In genomic region chr13:34356686-34357434, GRCh38 we compare ENCODE assay signal across 2 cellular contexts.
TF ChIP-seq lines count a peak whose summit lies in the region.

No MANE protein-coding gene starts in this region.

TF ChIP-seq in IMR-90, 13 proteins besides CTCF, POLR2A, EP300 and RAD21:
- TF ChIP-seq NFE2L2 (IDR thresholded peaks at IDR 0.05; ENCODE audit: low read depth, low read length) (no peak), FOS (IDR thresholded peaks at IDR 0.05; ENCODE audit: low read depth, low read length) (0 out of 2 replicates have a peak, but pooled peaks have one; percentile 34)

TF ChIP-seq in SK-N-SH, 30 proteins besides CTCF, POLR2A, EP300 and RAD21:
- TF ChIP-seq MXI1 (IDR thresholded peaks at IDR 0.05; ENCODE audit: low read depth, low read length) (no peak), IRF3 (IDR thresholded peaks at IDR 0.05; ENCODE audit: low read depth, low read length) (no peak), EZH2phosphoT487 (IDR thresholded peaks at IDR 0.05; ENCODE audit: borderline replicate concordance, low read depth) (no peak), CHD2 (IDR thresholded peaks at IDR 0.05; ENCODE audit: low read length, partially characterized antibody) (no peak), ELF1 (IDR thresholded peaks at IDR 0.05) (no peak), USF2 (IDR thresholded peaks at IDR 0.05; ENCODE audit: borderline replicate concordance, low read depth, low read length) (no peak), NFIC (IDR thresholded peaks at IDR 0.05; ENCODE audit: borderline replicate concordance) (no peak), RCOR1 (IDR thresholded peaks at IDR 0.05; ENCODE audit: low read length) (no peak), MEF2A (IDR thresholded peaks at IDR 0.05; ENCODE audit: borderline replicate concordance, low read depth) (no peak), YY1 (IDR thresholded peaks at IDR 0.05; ENCODE audit: low read depth) (no peak), JUND (IDR thresholded peaks at IDR 0.05) (no peak), TCF12 (IDR thresholded peaks at IDR 0.05) (no peak)
- TF ChIP-seq, protein P1, sequence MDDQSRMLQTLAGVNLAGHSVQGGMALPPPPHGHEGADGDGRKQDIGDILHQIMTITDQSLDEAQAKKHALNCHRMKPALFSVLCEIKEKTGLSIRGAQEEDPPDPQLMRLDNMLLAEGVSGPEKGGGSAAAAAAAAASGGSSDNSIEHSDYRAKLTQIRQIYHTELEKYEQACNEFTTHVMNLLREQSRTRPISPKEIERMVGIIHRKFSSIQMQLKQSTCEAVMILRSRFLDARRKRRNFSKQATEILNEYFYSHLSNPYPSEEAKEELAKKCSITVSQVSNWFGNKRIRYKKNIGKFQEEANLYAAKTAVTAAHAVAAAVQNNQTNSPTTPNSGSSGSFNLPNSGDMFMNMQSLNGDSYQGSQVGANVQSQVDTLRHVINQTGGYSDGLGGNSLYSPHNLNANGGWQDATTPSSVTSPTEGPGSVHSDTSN (IDR thresholded peaks at IDR 0.05) = no peak
- TF ChIP-seq, protein P2, sequence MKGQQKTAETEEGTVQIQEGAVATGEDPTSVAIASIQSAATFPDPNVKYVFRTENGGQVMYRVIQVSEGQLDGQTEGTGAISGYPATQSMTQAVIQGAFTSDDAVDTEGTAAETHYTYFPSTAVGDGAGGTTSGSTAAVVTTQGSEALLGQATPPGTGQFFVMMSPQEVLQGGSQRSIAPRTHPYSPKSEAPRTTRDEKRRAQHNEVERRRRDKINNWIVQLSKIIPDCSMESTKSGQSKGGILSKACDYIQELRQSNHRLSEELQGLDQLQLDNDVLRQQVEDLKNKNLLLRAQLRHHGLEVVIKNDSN (IDR thresholded peaks at IDR 0.05; ENCODE audit: borderline replicate concordance, low read depth) = no peak
- TF ChIP-seq, protein P3, sequence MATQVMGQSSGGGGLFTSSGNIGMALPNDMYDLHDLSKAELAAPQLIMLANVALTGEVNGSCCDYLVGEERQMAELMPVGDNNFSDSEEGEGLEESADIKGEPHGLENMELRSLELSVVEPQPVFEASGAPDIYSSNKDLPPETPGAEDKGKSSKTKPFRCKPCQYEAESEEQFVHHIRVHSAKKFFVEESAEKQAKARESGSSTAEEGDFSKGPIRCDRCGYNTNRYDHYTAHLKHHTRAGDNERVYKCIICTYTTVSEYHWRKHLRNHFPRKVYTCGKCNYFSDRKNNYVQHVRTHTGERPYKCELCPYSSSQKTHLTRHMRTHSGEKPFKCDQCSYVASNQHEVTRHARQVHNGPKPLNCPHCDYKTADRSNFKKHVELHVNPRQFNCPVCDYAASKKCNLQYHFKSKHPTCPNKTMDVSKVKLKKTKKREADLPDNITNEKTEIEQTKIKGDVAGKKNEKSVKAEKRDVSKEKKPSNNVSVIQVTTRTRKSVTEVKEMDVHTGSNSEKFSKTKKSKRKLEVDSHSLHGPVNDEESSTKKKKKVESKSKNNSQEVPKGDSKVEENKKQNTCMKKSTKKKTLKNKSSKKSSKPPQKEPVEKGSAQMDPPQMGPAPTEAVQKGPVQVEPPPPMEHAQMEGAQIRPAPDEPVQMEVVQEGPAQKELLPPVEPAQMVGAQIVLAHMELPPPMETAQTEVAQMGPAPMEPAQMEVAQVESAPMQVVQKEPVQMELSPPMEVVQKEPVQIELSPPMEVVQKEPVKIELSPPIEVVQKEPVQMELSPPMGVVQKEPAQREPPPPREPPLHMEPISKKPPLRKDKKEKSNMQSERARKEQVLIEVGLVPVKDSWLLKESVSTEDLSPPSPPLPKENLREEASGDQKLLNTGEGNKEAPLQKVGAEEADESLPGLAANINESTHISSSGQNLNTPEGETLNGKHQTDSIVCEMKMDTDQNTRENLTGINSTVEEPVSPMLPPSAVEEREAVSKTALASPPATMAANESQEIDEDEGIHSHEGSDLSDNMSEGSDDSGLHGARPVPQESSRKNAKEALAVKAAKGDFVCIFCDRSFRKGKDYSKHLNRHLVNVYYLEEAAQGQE (IDR thresholded peaks at IDR 0.05; ENCODE audit: low read depth, low read length) = no peak
